In the genomic region with DNA sequence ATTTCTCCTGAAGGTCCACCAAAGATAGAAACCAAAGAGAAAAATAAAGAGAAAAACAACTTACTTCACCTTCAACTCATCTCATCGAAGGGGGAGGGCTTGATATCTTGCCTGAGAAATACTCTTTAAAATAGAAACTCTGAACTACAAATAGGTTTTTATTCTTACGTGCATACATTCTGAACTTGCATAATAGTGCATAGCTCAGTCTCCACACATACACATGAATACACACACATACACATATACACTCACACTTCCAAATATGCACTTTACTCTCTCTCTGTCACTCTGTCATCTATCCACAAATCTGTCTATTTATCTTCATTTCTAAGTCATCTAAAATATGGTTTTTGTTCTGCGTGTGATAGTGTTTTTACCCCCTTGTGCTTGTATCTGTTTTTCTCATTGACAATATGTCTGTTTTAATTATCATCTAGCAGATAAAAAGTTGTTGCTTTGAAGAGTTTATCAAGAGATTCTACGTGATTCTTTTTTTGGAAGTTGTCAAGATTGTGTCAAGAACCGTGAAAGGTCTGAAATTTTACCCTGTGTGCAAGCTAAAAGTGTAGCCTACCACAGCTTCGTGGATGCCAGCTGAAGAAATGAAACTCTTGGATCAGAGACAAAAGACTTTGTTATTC, we compare ENCODE assay signal across 17 cellular contexts.
"Had no signal": no experiment of that assay in that cellular context is flagged by ENCODE, and none has a peak within 500 bp of the region (broad histone marks: within the 10 kb centered on the region; RNA-seq: fewer than 3 reads in every experiment).

No MANE protein-coding gene starts in this region.

- H3K4me3 ChIP-seq: colonic mucosa, left ventricle myocardium inferior, lung, stomach, suprapubic skin, thyroid gland, upper lobe of right lung had no signal

- H3K27me3 ChIP-seq: colonic mucosa, stomach, suprapubic skin, thyroid gland, upper lobe of right lung had no signal

- H3K9me3 ChIP-seq: colonic mucosa, left ventricle myocardium inferior, stomach, suprapubic skin, thyroid gland, upper lobe of right lung had no signal

- DNase-seq: colonic mucosa; dermis blood vessel endothelial cell; erythroblast; foreskin keratinocyte; kidney; left cardiac atrium; left ventricle myocardium inferior; midbrain; occipital lobe; stimulated activated CD4-positive, alpha-beta T cell treated with anti-CD3 and anti-CD28 coated beads, Interleukin-12 subunit alpha, Interleukin-12 subunit beta, amount 100 ng/mL, for 4 hours; stimulated activated naive CD4-positive, alpha-beta T cell; stomach; thyroid gland; upper lobe of right lung had no signal

- H3K36me3 ChIP-seq: colonic mucosa, left ventricle myocardium inferior, stomach, suprapubic skin, thyroid gland, upper lobe of right lung had no signal

- H3K4me1 ChIP-seq: colonic mucosa, foreskin keratinocyte, suprapubic skin, thyroid gland, upper lobe of right lung had no signal

- H3K36me3 Mint-ChIP-seq: natural killer cell treated with Interleukin-12 subunit alpha and Interleukin-12 subunit beta and Interleukin-15 and Interleukin-18, amount 100 ng/mL, for 72 hours had no signal

- H3K27ac Mint-ChIP-seq: natural killer cell treated with Interleukin-12 subunit alpha and Interleukin-12 subunit beta and Interleukin-15 and Interleukin-18, amount 100 ng/mL, for 72 hours had no signal

- H3K4me3 Mint-ChIP-seq: natural killer cell treated with Interleukin-12 subunit alpha and Interleukin-12 subunit beta and Interleukin-15 and Interleukin-18, amount 100 ng/mL, for 72 hours had no signal

- H3K27ac ChIP-seq: colonic mucosa, foreskin keratinocyte, left ventricle myocardium inferior, stomach, suprapubic skin, thyroid gland, upper lobe of right lung had no signal
